ENCODE assay signal across 8 cellular contexts in genomic region chr13:26186995-26187394, GRCh38. TPM values are rescaled to one million over a fixed set of nuclear protein-coding genes. Genes with fewer than 3 reads are reported as not detected.
DNase-seq lines count a peak whose midpoint lies in the region; TF ChIP-seq lines count a peak whose summit lies in the region.

No MANE protein-coding gene starts in this region.

- H3K14ac ChIP-seq in neuronal stem cell (ENCODE audit: low read length) = no peak overlapping the region

- H4K8ac ChIP-seq in neuronal stem cell (ENCODE audit: low read depth, low read length) = no peak overlapping the region

- no peak for TF ChIP-seq POLR2A in lower leg skin (IDR thresholded peaks at IDR 0.05)

- DNase-seq in CD8-positive, alpha-beta memory T cell = no peak
- DNase-seq in OCI-LY7 (ENCODE audit: low spot score) (no peak), neuronal stem cell (ENCODE audit: low spot score) (no peak), NCI-H2227 treated with DMSO at 0.1 percent for 48 hours (lab: John Stamatoyannopoulos, UW) (no peak), cortex of kidney (lab: John Stamatoyannopoulos, UW) (no peak), D341Med (ENCODE audit: low spot score) (no peak), lower leg skin (ENCODE audit: low spot score in 2 of 2) (no peak)
- no peak for DNase-seq in effector memory CD4-positive, alpha-beta T cell

- no peak overlapping the region for H2BK5ac ChIP-seq in neuronal stem cell (ENCODE audit: low read length)

- BruUV-seq in OCI-LY7 (replicated peaks; lab: Mats Ljungman, UMichigan) = no TSS peak

- peak overlapping the region; percentile 72 for H2AK5ac ChIP-seq in neuronal stem cell (ENCODE audit: low read depth, low read length)

- H3K79me1 ChIP-seq in neuronal stem cell (ENCODE audit: low read depth, low read length) = no peaks in the 10 kb centered on the region

- H2BK12ac ChIP-seq in neuronal stem cell (ENCODE audit: low read length) = no peak overlapping the region

- no peaks in the 10 kb centered on the region for H3K9me3 ChIP-seq in CD8-positive, alpha-beta memory T cell (ENCODE audit: low read length)
- no peaks in the 10 kb centered on the region; the same call in 1 of the 2 replicates for H3K9me3 ChIP-seq in OCI-LY7 (ENCODE audit: low read length)
- no peaks in the 10 kb centered on the region for H3K9me3 ChIP-seq in effector memory CD4-positive, alpha-beta T cell (ENCODE audit: control insufficient read depth, low read length)
- no peaks in the 10 kb centered on the region for H3K9me3 ChIP-seq in neuronal stem cell (replicated peaks in 1 of 2; ENCODE audit: control insufficient read depth in 2 of 2, insufficient read depth in 1 of 2, low read depth in 1 of 2, low read length in 2 of 2)

- no peak overlapping the region for H3K23ac ChIP-seq in neuronal stem cell (ENCODE audit: low read depth, low read length, poor library complexity)

- H3K27me3 ChIP-seq in CD8-positive, alpha-beta memory T cell (ENCODE audit: insufficient read depth, low read length, poor library complexity, severe bottlenecking) = no peaks in the 10 kb centered on the region
- no peaks in the 10 kb centered on the region for H3K27me3 ChIP-seq in effector memory CD4-positive, alpha-beta T cell (replicated peaks; ENCODE audit: control insufficient read depth, insufficient read depth, low read length, poor library complexity, severe bottlenecking)
- H3K27me3 ChIP-seq in neuronal stem cell (ENCODE audit: control insufficient read depth in 3 of 3, insufficient read depth in 3 of 3, low read depth in 1 of 3, low read length in 3 of 3) = no peaks in the 10 kb centered on the region

- intact Hi-C loops in OCI-LY7 (cut with micrococcal nuclease; ENCODE audit: unreplicated experiment) = loop anchor here (2.0 to 10.0 kb wide), 3 partner anchors 68 to 598 kb away; partner anchors contain the start of gene CDK8
- intact Hi-C loops in lower leg skin (cut with DNase I; ENCODE audit: low total_unique reads) = loop anchor here (5.0 to 10.0 kb wide), 2 partner anchors 318 to 510 kb away; no protein-coding TSS in a partner anchor

- H4K91ac ChIP-seq in neuronal stem cell (ENCODE audit: low read depth, low read length, poor library complexity) = no peak overlapping the region

- CTCF ChIA-PET in CD8-positive, alpha-beta memory T cell (lab: Charles Lee) = interaction anchor here (0.7 to 6.9 kb wide), 11 partner anchors 10 to 743 kb away, joined by 3 to 141 read pairs (median 16); partner anchors contain the start of gene RNF6
- CTCF ChIA-PET in OCI-LY7 (lab: Charles Lee; ENCODE audit: unreplicated experiment) = no interaction called here

- H3K4me2 ChIP-seq in OCI-LY7 (ENCODE audit: low read length) = 0 out of 2 replicates have a peak overlapping the region, but pooled peaks have one; percentile 7
- H3K4me2 ChIP-seq in neuronal stem cell (ENCODE audit: insufficient read depth, low read length, poor library complexity, severe bottlenecking) = no peak overlapping the region

- H2AFZ ChIP-seq in OCI-LY7 (ENCODE audit: low read length) = no peak overlapping the region
- peak overlapping the region; percentile 11 for H2AFZ ChIP-seq in neuronal stem cell (ENCODE audit: low read length)

- WGBS in neuronal stem cell (ENCODE audit: extremely low coverage in 2 of 2, insufficient read length in 2 of 2, insufficient replicate concordance in 1 of 2), 2 donors = no CpG with 5 or more reads among the region's 22 CpGs
- 32 to 37% methylated on average over 13 to 20 of the region's 22 CpGs for WGBS in lower leg skin, 2 donors

- peaks cover 15% of the 10 kb centered on the region for H3K4me1 ChIP-seq in CD8-positive, alpha-beta memory T cell (ENCODE audit: insufficient read depth, low read length)
- peaks cover 22% of the 10 kb centered on the region for H3K4me1 ChIP-seq in OCI-LY7 (ENCODE audit: insufficient read depth, low read length, poor library complexity, severe bottlenecking)
- peaks cover 5% of the 10 kb centered on the region for H3K4me1 ChIP-seq in effector memory CD4-positive, alpha-beta T cell (ENCODE audit: control insufficient read depth, insufficient read depth, low read length, poor library complexity, severe bottlenecking)
- no peaks in the 10 kb centered on the region for H3K4me1 ChIP-seq in neuronal stem cell (ENCODE audit: control insufficient read depth in 2 of 2, insufficient read depth in 1 of 2, low read depth in 1 of 2, low read length in 2 of 2)

- H3K36me3 ChIP-seq in CD8-positive, alpha-beta memory T cell (ENCODE audit: insufficient read depth, low read length) = no peaks in the 10 kb centered on the region
- H3K36me3 ChIP-seq in OCI-LY7 (ENCODE audit: insufficient read depth, low read length) = no peaks in the 10 kb centered on the region
- no peaks in the 10 kb centered on the region for H3K36me3 ChIP-seq in effector memory CD4-positive, alpha-beta T cell (ENCODE audit: control insufficient read depth, insufficient read depth, low read length)
- H3K36me3 ChIP-seq in neuronal stem cell (replicated peaks in 1 of 2; ENCODE audit: control insufficient read depth in 2 of 2, insufficient read depth in 2 of 2, low read length in 2 of 2) = no peaks in the 10 kb centered on the region

- H3K4me1 Mint-ChIP-seq in CD8-positive, alpha-beta memory T cell = peaks cover 19 to 40% (median 21%) of the 10 kb centered on the region in 3 donors

- no peak overlapping the region for H3K9ac ChIP-seq in neuronal stem cell (ENCODE audit: low read depth, low read length, poor library complexity)

- H3K4me3 ChIP-seq in CD8-positive, alpha-beta memory T cell (ENCODE audit: low read length) = peak overlapping the region; percentile 45
- H3K4me3 ChIP-seq in OCI-LY7 (ENCODE audit: low read depth, low read length, poor library complexity, severe bottlenecking) (peak overlapping the region; percentile 46), neuronal stem cell (ENCODE audit: low read length in 2 of 2) (peak overlapping the region in 1 of 2 donors; percentile 24), lower leg skin (ENCODE audit: low read depth, poor library complexity, severe bottlenecking) (no peak overlapping the region)
- H3K4me3 ChIP-seq in effector memory CD4-positive, alpha-beta T cell (ENCODE audit: insufficient read depth, low read depth, low read length, poor library complexity, severe bottlenecking) = peak overlapping the region; percentile 65

- TF ChIP-seq CTCF in OCI-LY7 (conservative IDR thresholded peaks at IDR 0.05; ENCODE audit: low read length) = no peak
- no peak for TF ChIP-seq CTCF in lower leg skin (IDR thresholded peaks at IDR 0.05)

- no peak overlapping the region for H3K18ac ChIP-seq in neuronal stem cell (ENCODE audit: low read length)

- H3K27ac Mint-ChIP-seq in CD8-positive, alpha-beta memory T cell = peak overlapping the region; percentile 92 to 98 (median 94)

- POLR2A ChIA-PET in CD8-positive, alpha-beta memory T cell (lab: Charles Lee) = interaction anchor here (1.0 to 1.8 kb wide), 3 partner anchors 34 to 309 kb away, joined by 3 to 8 read pairs (median 4); partner anchors contain the start of gene RNF6
- POLR2A ChIA-PET in OCI-LY7 (lab: Charles Lee) = interaction anchor here (0.7 kb wide), 1 partner anchor 29 kb away, joined by 3 read pairs; no protein-coding TSS in a partner anchor

- peaks cover 0 to 7% (median 0%) of the 10 kb centered on the region in 3 donors for H3K36me3 Mint-ChIP-seq in CD8-positive, alpha-beta memory T cell

- H2BK15ac ChIP-seq in neuronal stem cell (ENCODE audit: low read length) = no peak overlapping the region

- peak overlapping the region; percentile 91 to 99 (median 94) for H3K4me3 Mint-ChIP-seq in CD8-positive, alpha-beta memory T cell

- no peaks in the 10 kb centered on the region for H3K9me2 ChIP-seq in OCI-LY7 (ENCODE audit: insufficient read depth, low read length)

- H3K4ac ChIP-seq in neuronal stem cell (ENCODE audit: low read length) = no peak overlapping the region

- no peaks in the 10 kb centered on the region for H3K9me3 Mint-ChIP-seq in CD8-positive, alpha-beta memory T cell

- H3K27ac ChIP-seq in CD8-positive, alpha-beta memory T cell (ENCODE audit: low read depth, low read length) = no peak overlapping the region
- H3K27ac ChIP-seq in OCI-LY7 (ENCODE audit: low read depth, low read length, poor library complexity, severe bottlenecking) (no peak overlapping the region), neuronal stem cell (replicated peaks; ENCODE audit: low read length) (no peak overlapping the region)
- H3K27ac ChIP-seq in effector memory CD4-positive, alpha-beta T cell (ENCODE audit: insufficient read depth, low read length, poor library complexity, severe bottlenecking) = peak overlapping the region; percentile 39

- no peaks in the 10 kb centered on the region for H3K27me3 Mint-ChIP-seq in CD8-positive, alpha-beta memory T cell

- no peaks in the 10 kb centered on the region for H4K20me1 ChIP-seq in OCI-LY7 (ENCODE audit: insufficient read depth, low read length)

- H3K79me2 ChIP-seq in OCI-LY7 (ENCODE audit: insufficient read depth, low read depth, low read length) = no peaks in the 10 kb centered on the region

- H2BK120ac ChIP-seq in neuronal stem cell (ENCODE audit: low read depth, low read length) = no peak overlapping the region

RNA-seq across cellular contexts. Expression of gene RNF6, which starts 35.1 kb away (rescaled TPM):
- 10 to 100 TPM; 64.6 to 65.0 TPM for total RNA-seq in CD8-positive, alpha-beta memory T cell
- polyA plus RNA-seq in CD8-positive, alpha-beta memory T cell = 44.7 TPM
- total RNA-seq in OCI-LY7 (2014; rRNA removed; shearing (Covaris generic)) = 20.4 and 25.6 TPM in 2 replicates
- total RNA-seq in OCI-LY7 (2022) (30.0 and 33.2 TPM in 2 replicates), lower leg skin (10 to 100 TPM; 24.3 to 30.3 (median 26.1) TPM)
- polyA plus RNA-seq in neuronal stem cell (2013, experiment 1 of 2) = 17.1 TPM
- 17.6 TPM for polyA plus RNA-seq in neuronal stem cell (2013, experiment 2 of 2)
